ENCODE assay signal across 2 cellular contexts in genomic region chrX:131727778-131728177, GRCh38.
TF ChIP-seq lines count a peak whose summit lies in the region.

No MANE protein-coding gene starts in this region.

TF ChIP-seq in liver, 16 proteins besides CTCF, POLR2A, EP300 and RAD21 (continued from another document):
- no peak for TF ChIP-seq SP1 (IDR thresholded peaks at IDR 0.05)
- TF ChIP-seq REST (IDR thresholded peaks at IDR 0.05): no peak
- no peak for TF ChIP-seq TAF1 (conservative IDR thresholded peaks at IDR 0.05)
- TF ChIP-seq JUND (IDR thresholded peaks at IDR 0.05): no peak
- no peak for TF ChIP-seq HNF4G (IDR thresholded peaks at IDR 0.05)
- TF ChIP-seq GABPA (IDR thresholded peaks at IDR 0.05 in 1 of 2, conservative IDR thresholded peaks at IDR 0.05 in 1 of 2): no peak
- TF ChIP-seq RXRA (IDR thresholded peaks at IDR 0.05): no peak
- no peak for TF ChIP-seq NR2F2 (IDR thresholded peaks at IDR 0.05)
- TF ChIP-seq EGR1 (IDR thresholded peaks at IDR 0.05; ENCODE audit: low read depth in 2 of 2): no peak
TF ChIP-seq in liver: peak in this region for 0.

TF ChIP-seq in HepG2, 621 proteins besides CTCF, POLR2A, EP300 and RAD21:
- TF ChIP-seq ZNF776 (CRISPR knock-in tag; IDR thresholded peaks at IDR 0.05) (no peak), DRAP1 (CRISPR knock-in tag; IDR thresholded peaks at IDR 0.05) (no peak), ZNF30 (CRISPR knock-in tag; IDR thresholded peaks at IDR 0.05) (no peak), FIP1L1 (IDR thresholded peaks at IDR 0.05; ENCODE audit: borderline replicate concordance, insufficient read depth, low read depth, low read length) (no peak), SMARCE1 (IDR thresholded peaks at IDR 0.05; ENCODE audit: borderline replicate concordance) (no peak), BORCS8-MEF2B (CRISPR knock-in tag; IDR thresholded peaks at IDR 0.05) (no peak), ZBTB20 (CRISPR knock-in tag; IDR thresholded peaks at IDR 0.05; ENCODE audit: borderline replicate concordance, low read depth) (no peak), NFE2 (CRISPR knock-in tag; IDR thresholded peaks at IDR 0.05) (no peak), ZFY (CRISPR knock-in tag; IDR thresholded peaks at IDR 0.05) (no peak), ZNF484 (CRISPR knock-in tag; IDR thresholded peaks at IDR 0.05; ENCODE audit: borderline replicate concordance, low read depth) (no peak)
- TF ChIP-seq, protein P1, sequence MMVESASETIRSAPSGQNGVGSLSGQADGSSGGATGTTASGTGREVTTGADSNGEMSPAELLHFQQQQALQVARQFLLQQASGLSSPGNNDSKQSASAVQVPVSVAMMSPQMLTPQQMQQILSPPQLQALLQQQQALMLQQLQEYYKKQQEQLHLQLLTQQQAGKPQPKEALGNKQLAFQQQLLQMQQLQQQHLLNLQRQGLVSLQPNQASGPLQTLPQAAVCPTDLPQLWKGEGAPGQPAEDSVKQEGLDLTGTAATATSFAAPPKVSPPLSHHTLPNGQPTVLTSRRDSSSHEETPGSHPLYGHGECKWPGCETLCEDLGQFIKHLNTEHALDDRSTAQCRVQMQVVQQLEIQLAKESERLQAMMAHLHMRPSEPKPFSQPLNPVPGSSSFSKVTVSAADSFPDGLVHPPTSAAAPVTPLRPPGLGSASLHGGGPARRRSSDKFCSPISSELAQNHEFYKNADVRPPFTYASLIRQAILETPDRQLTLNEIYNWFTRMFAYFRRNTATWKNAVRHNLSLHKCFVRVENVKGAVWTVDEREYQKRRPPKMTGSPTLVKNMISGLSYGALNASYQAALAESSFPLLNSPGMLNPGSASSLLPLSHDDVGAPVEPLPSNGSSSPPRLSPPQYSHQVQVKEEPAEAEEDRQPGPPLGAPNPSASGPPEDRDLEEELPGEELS (CRISPR knock-in tag; IDR thresholded peaks at IDR 0.05): no peak
- TF ChIP-seq, protein P2, sequence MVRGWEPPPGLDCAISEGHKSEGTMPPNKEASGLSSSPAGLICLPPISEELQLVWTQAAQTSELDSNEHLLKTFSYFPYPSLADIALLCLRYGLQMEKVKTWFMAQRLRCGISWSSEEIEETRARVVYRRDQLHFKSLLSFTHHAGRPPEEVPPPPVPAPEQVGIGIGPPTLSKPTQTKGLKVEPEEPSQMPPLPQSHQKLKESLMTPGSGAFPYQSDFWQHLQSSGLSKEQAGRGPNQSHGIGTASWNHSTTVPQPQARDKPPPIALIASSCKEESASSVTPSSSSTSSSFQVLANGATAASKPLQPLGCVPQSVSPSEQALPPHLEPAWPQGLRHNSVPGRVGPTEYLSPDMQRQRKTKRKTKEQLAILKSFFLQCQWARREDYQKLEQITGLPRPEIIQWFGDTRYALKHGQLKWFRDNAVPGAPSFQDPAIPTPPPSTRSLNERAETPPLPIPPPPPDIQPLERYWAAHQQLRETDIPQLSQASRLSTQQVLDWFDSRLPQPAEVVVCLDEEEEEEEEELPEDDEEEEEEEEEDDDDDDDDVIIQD (CRISPR knock-in tag; IDR thresholded peaks at IDR 0.05; ENCODE audit: low read depth): no peak
- TF ChIP-seq, protein P3, sequence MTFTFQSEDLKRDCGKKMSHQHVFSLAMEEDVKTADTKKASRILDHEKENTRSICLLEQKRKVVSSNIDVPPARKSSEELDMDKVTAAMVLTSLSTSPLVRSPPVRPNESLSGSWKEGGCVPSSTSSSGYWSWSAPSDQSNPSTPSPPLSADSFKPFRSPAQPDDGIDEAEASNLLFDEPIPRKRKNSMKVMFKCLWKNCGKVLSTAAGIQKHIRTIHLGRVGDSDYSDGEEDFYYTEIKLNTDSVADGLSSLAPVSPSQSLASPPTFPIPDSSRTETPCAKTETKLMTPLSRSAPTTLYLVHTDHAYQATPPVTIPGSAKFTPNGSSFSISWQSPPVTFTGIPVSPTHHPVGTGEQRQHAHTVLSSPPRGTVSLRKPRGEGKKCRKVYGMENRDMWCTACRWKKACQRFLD (CRISPR knock-in tag; IDR thresholded peaks at IDR 0.05; ENCODE audit: borderline replicate concordance): no peak
